In the genomic region with DNA sequence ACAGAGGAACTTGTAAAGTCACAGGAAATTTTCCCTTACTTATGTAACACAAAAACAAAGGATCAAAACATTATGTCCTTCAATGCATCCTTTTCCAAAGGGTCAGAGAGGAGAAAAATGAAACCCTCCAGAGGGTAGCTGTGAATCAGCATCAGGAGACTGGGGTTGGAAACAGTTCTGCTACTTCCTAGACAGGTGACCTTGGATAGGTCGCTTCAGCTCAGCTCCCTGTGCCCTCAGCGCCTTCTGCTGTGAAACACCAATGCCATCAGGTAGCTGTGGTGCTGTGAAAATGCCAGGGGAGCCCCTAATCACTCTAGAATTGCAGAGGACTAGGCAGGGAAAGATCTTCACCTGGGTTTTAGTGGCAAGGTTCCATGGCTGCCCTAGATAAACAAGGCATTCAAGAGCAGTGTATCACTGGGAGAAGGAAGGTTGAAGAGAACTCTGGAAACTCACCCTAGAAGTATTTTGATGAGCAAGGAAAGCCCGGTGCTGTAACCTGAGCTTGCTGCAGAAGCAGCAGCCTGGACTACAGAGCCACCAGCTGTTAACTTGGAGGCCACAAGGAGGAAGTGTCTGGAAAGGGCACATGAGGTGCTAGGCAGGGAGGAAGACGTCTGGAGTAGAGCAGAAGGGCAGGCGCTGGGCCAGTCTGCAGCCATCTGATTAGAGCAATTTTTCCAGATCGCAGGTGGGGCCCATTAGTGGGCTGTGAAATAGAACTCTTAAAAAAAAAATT, we compare ENCODE assay signal across 8 cellular contexts.
DNase-seq lines count a peak whose midpoint lies in the region; ATAC-seq and TF ChIP-seq lines count a peak whose summit lies in the region.

No MANE protein-coding gene starts in this region.

- peaks cover 12% of the 10 kb centered on the region for H3K36me3 ChIP-seq in rectal smooth muscle tissue (ENCODE audit: control insufficient read depth, insufficient read depth, low read length)

- H3K4me1 Mint-ChIP-seq in activated naive CD8-positive, alpha-beta T cell (ENCODE audit: low read depth), result peaks cover 4% of the 10 kb centered on the region
- no peaks in the 10 kb centered on the region for H3K4me1 Mint-ChIP-seq in activated naive CD8-positive, alpha-beta T cell treated with anti-CD3 and anti-CD28 coated beads, Interleukin-2, amount 50 U/mL, for 24 hours

- H3K27me3 Mint-ChIP-seq in activated naive CD8-positive, alpha-beta T cell, result no peaks in the 10 kb centered on the region
- no peaks in the 10 kb centered on the region for H3K27me3 Mint-ChIP-seq in activated naive CD8-positive, alpha-beta T cell treated with anti-CD3 and anti-CD28 coated beads, Interleukin-2, amount 50 U/mL, for 24 hours

- no peaks in the 10 kb centered on the region for H3K27me3 ChIP-seq in rectal smooth muscle tissue (ENCODE audit: control insufficient read depth, insufficient read depth, low read length)

- no peak for TF ChIP-seq CTCF in fibroblast of the aortic adventitia (IDR thresholded peaks at IDR 0.05; ENCODE audit: insufficient read depth, low read length)

- no peak for DNase-seq in activated naive CD8-positive, alpha-beta T cell treated with anti-CD3 and anti-CD28 coated beads, Interleukin-2, amount 50 U/mL, for 24 hours
- peak; percentile 90 to 98 for DNase-seq in SW 1271 (lab: John Stamatoyannopoulos, UW)
- DNase-seq in fibroblast of the aortic adventitia (ENCODE audit: low read depth), result peak; percentile 61
- DNase-seq in NCI-H128 (lab: John Stamatoyannopoulos, UW; ENCODE audit: unreplicated experiment), result no peak
- DNase-seq in T-helper 1 cell, result no peak

- no peak for ATAC-seq in activated naive CD8-positive, alpha-beta T cell treated with anti-CD3 and anti-CD28 coated beads, Interleukin-2, amount 50 U/mL, for 24 hours
- no peak for ATAC-seq in HG03280 (IDR thresholded peaks at IDR 0.05; ENCODE audit: unreplicated experiment)

- no peak overlapping the region for H3K4me3 ChIP-seq in fibroblast of the aortic adventitia (ENCODE audit: low read depth, low read length)
- H3K4me3 ChIP-seq in rectal smooth muscle tissue (ENCODE audit: low read length), result no peak overlapping the region

- no peak overlapping the region for H3K4me3 Mint-ChIP-seq in activated naive CD8-positive, alpha-beta T cell
- no peak overlapping the region for H3K4me3 Mint-ChIP-seq in activated naive CD8-positive, alpha-beta T cell treated with anti-CD3 and anti-CD28 coated beads, Interleukin-2, amount 50 U/mL, for 24 hours

- H3K9me3 Mint-ChIP-seq in activated naive CD8-positive, alpha-beta T cell (ENCODE audit: low read depth), result no peaks in the 10 kb centered on the region
- no peaks in the 10 kb centered on the region for H3K9me3 Mint-ChIP-seq in activated naive CD8-positive, alpha-beta T cell treated with anti-CD3 and anti-CD28 coated beads, Interleukin-2, amount 50 U/mL, for 24 hours

- peak overlapping the region; percentile 84 for H3K27ac ChIP-seq in rectal smooth muscle tissue (ENCODE audit: low read depth, low read length)

- peaks cover 54% of the 10 kb centered on the region for H3K4me1 ChIP-seq in rectal smooth muscle tissue (ENCODE audit: control insufficient read depth, insufficient read depth, low read length)

- peak overlapping the region; percentile 11 for H3K27ac Mint-ChIP-seq in activated naive CD8-positive, alpha-beta T cell
- no peak overlapping the region for H3K27ac Mint-ChIP-seq in activated naive CD8-positive, alpha-beta T cell treated with anti-CD3 and anti-CD28 coated beads, Interleukin-2, amount 50 U/mL, for 24 hours

- H3K9ac ChIP-seq in rectal smooth muscle tissue (ENCODE audit: low read length), result no peak overlapping the region

- H3K36me3 Mint-ChIP-seq in activated naive CD8-positive, alpha-beta T cell, result peaks cover 10% of the 10 kb centered on the region
- peaks cover 24% of the 10 kb centered on the region for H3K36me3 Mint-ChIP-seq in activated naive CD8-positive, alpha-beta T cell treated with anti-CD3 and anti-CD28 coated beads, Interleukin-2, amount 50 U/mL, for 24 hours (ENCODE audit: low read depth)

Comparison
In these comparisons a context has a peak if more than half of its experiments do, and no peak if none do; other contexts are left out.
1. DNase-seq: peak in SW 1271 (2 of 2) and fibroblast of the aortic adventitia (single experiment); none in activated naive CD8-positive, alpha-beta T cell treated with anti-CD3 and anti-CD28 coated beads, Interleukin-2, amount 50 U/mL, for 24 hours (single experiment), NCI-H128 (single experiment) and T-helper 1 cell (0 of 5).